In the genomic region with DNA sequence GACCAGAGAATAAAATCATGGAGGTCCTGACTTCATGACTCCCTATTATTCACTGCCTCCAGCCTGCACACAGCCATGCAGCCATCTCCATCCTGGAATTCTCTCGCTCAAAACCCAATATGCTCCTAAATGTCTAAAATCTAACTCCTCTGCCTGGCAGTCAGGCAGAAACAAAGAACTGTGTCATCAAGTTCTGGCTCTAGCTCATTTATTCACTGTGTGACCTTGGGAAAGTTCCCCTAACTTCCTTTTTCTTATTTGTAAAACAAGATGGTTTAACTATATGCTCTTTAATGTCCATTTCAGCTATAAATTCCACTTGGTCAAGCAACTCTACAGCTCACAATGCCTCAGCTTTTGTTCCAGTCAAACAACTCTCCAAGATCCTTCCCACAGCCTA, we compare ENCODE assay signal across 1 cellular context.
TF ChIP-seq lines count a peak whose summit lies in the region.

No MANE protein-coding gene starts in this region.

TF ChIP-seq in endothelial cell of umbilical vein, 7 proteins besides CTCF, POLR2A, EP300 and RAD21:
- TF ChIP-seq MYC (IDR thresholded peaks at IDR 0.05; ENCODE audit: low read depth, low read length) (no peak), EZH2 (IDR thresholded peaks at IDR 0.05; ENCODE audit: borderline replicate concordance, low read depth, low read length, severe bottlenecking) (no peak), JUN (IDR thresholded peaks at IDR 0.05; ENCODE audit: borderline replicate concordance, insufficient read depth, insufficient read length, low read depth) (no peak), POLR2AphosphoS5 (IDR thresholded peaks at IDR 0.05; ENCODE audit: insufficient read depth, low read depth, low read length) (no peak), GATA2 (IDR thresholded peaks at IDR 0.05; ENCODE audit: insufficient read depth, insufficient read length, low read depth, low read length) (no peak), FOS (IDR thresholded peaks at IDR 0.05; ENCODE audit: borderline replicate concordance, insufficient read depth, low read length) (no peak)
- TF ChIP-seq, protein P1, sequence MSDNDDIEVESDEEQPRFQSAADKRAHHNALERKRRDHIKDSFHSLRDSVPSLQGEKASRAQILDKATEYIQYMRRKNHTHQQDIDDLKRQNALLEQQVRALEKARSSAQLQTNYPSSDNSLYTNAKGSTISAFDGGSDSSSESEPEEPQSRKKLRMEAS (IDR thresholded peaks at IDR 0.05; ENCODE audit: insufficient read depth, insufficient read length): no peak
TF ChIP-seq in endothelial cell of umbilical vein: peak in this region for 0.
